Comparison of ENCODE assay signal across 16 cellular contexts in genomic region chr12:25056011-25056410, GRCh38.
A peak's percentile ranks its signal among the peaks of the same experiment; 100 is the strongest.
DNase-seq lines count a peak whose midpoint lies in the region; ATAC-seq and TF ChIP-seq lines count a peak whose summit lies in the region.
"Had no signal": no experiment of that assay in that cellular context is flagged by ENCODE, and none has a peak within 500 bp of the region (broad histone marks: within the 10 kb centered on the region; RNA-seq: fewer than 3 reads in every experiment).

No MANE protein-coding gene starts in this region.

- H3K27ac Mint-ChIP-seq in activated CD4-positive, alpha-beta T cell treated with anti-CD3 and anti-CD28 coated beads, Interleukin-2, amount 10 ng/mL, durations not matched to agents 7 days and 5 days: peak overlapping the region; percentile 85
- H3K27ac Mint-ChIP-seq: GM23338 had no signal

- WGBS in body of pancreas, 2 donors: 28 to 34% methylated on average over 5 of the region's 5 CpGs
- WGBS in spleen, 5 donors: 46 to 52% (median 46%) methylated on average over 5 of the region's 5 CpGs

- no peaks in the 10 kb centered on the region for H3K9me3 Mint-ChIP-seq in activated CD4-positive, alpha-beta T cell treated with anti-CD3 and anti-CD28 coated beads, Interleukin-2, amount 10 ng/mL, durations not matched to agents 7 days and 5 days
- H3K9me3 Mint-ChIP-seq: GM23338 had no signal

- POLR2A ChIA-PET in activated CD4-positive, alpha-beta T cell treated with anti-CD3 and anti-CD28 coated beads, Interleukin-2, amount 10 ng/mL, durations not matched to agents 7 days and 5 days (lab: Charles Lee): interaction anchor here (0.6 kb wide), 1 partner anchor 100 kb away, joined by 15 read pairs; no protein-coding TSS in a partner anchor

- H3K27me3 ChIP-seq in body of pancreas: no peaks in the 10 kb centered on the region
- no peaks in the 10 kb centered on the region for H3K27me3 ChIP-seq in spleen (replicated peaks in 1 of 7)
- H3K27me3 ChIP-seq: ovary, upper lobe of left lung had no signal

- H3K4me1 Mint-ChIP-seq in activated CD4-positive, alpha-beta T cell treated with anti-CD3 and anti-CD28 coated beads, Interleukin-2, amount 10 ng/mL, durations not matched to agents 7 days and 5 days: peaks cover 44% of the 10 kb centered on the region

- no peak overlapping the region for H3K4me3 ChIP-seq in body of pancreas
- peak overlapping the region in 5 of 8 donors; percentile 12 to 72 (median 50) for H3K4me3 ChIP-seq in spleen
- H3K4me3 ChIP-seq: A549, coronary artery, GM23338, ovary, upper lobe of left lung had no signal

- H3K27ac ChIP-seq in body of pancreas: peak overlapping the region; percentile 29 to 81 (median 65)
- peak overlapping the region in 7 of 8 donors; percentile 5 to 96 (median 91) for H3K27ac ChIP-seq in spleen
- H3K27ac ChIP-seq: A549, coronary artery, ovary, upper lobe of left lung had no signal

- ATAC-seq in body of pancreas (peak; percentile 58), GM18517 (IDR thresholded peaks at IDR 0.05; ENCODE audit: unreplicated experiment) (no peak)
- ATAC-seq: A549, GM23338 had no signal

- H3K36me3 Mint-ChIP-seq in activated CD4-positive, alpha-beta T cell treated with anti-CD3 and anti-CD28 coated beads, Interleukin-2, amount 10 ng/mL, durations not matched to agents 7 days and 5 days (ENCODE audit: low read depth): peaks cover 17% of the 10 kb centered on the region

- TF ChIP-seq CTCF in body of pancreas (IDR thresholded peaks at IDR 0.05) (no peak), spleen (IDR thresholded peaks at IDR 0.05 in 8 of 11, conservative IDR thresholded peaks at IDR 0.05 in 3 of 11) (no peak)

- H3K4me3 Mint-ChIP-seq in activated CD4-positive, alpha-beta T cell treated with anti-CD3 and anti-CD28 coated beads, Interleukin-2, amount 10 ng/mL, durations not matched to agents 7 days and 5 days: peak overlapping the region; percentile 77
- H3K4me3 Mint-ChIP-seq: GM23338 had no signal

- H3K4me1 ChIP-seq in body of pancreas (peaks cover 50% of the 10 kb centered on the region), spleen (peaks cover 6 to 90% (median 49%) of the 10 kb centered on the region in 6 donors)
- H3K4me1 ChIP-seq: A549 had no signal

- CTCF ChIA-PET in activated CD4-positive, alpha-beta T cell treated with anti-CD3 and anti-CD28 coated beads, Interleukin-2, amount 10 ng/mL, durations not matched to agents 7 days and 5 days (lab: Charles Lee): interaction anchor here (1.1 kb wide), 1 partner anchor 215 kb away, joined by 3 read pairs; no protein-coding TSS in a partner anchor

- intact Hi-C loops in body of pancreas (cut with DNase I) (no loop called here), spleen (cut with DNase I; ENCODE audit: low total_unique reads) (no loop called here)

- H3K36me3 ChIP-seq in body of pancreas (replicated peaks in 1 of 2; ENCODE audit: insufficient read depth in 1 of 2, low read depth in 2 of 2) (no peaks in the 10 kb centered on the region), spleen (no peaks in the 10 kb centered on the region)
- H3K36me3 ChIP-seq: ovary, upper lobe of left lung had no signal

- H3K27me3 Mint-ChIP-seq in activated CD4-positive, alpha-beta T cell treated with anti-CD3 and anti-CD28 coated beads, Interleukin-2, amount 10 ng/mL, durations not matched to agents 7 days and 5 days: no peaks in the 10 kb centered on the region

- DNase-seq in activated CD4-positive, alpha-beta T cell treated with anti-CD3 and anti-CD28 coated beads, Interleukin-2, amount 10 ng/mL, durations not matched to agents 7 days and 5 days: no peak
- DNase-seq in activated CD4-positive, alpha-beta T cell treated with anti-CD3 and anti-CD28 coated beads, Interleukin-2, amount 50 U/mL, for 1 hour: no peak
- peak; percentile 58 for DNase-seq in NAMALWA (ENCODE audit: low spot score)
- DNase-seq in body of pancreas: peak; percentile 52 to 79 (median 62)
- no peak for DNase-seq in spleen
- no peak for DNase-seq in NCI-H1417 (lab: John Stamatoyannopoulos, UW)
- no peak for DNase-seq in NCI-H2171 (lab: John Stamatoyannopoulos, UW)
- DNase-seq: activated CD4-positive, alpha-beta T cell treated with anti-CD3 and anti-CD28 coated beads for 4 hours; Kasumi-1; ovary; stimulated activated CD4-positive, alpha-beta T cell treated with anti-CD3 and anti-CD28 coated beads, Interleukin-12 subunit alpha, Interleukin-12 subunit beta, amount 100 ng/mL, for 4 hours; upper lobe of left lung had no signal

- TF ChIP-seq POLR2A in body of pancreas (IDR thresholded peaks at IDR 0.05): peak in 1 of 3 donors; percentile 24
- no peak for TF ChIP-seq POLR2A in spleen (IDR thresholded peaks at IDR 0.05)

- no peaks in the 10 kb centered on the region for H3K9me3 ChIP-seq in body of pancreas
- H3K9me3 ChIP-seq in spleen: no peaks in the 10 kb centered on the region
- H3K9me3 ChIP-seq: A549, ovary, upper lobe of left lung had no signal

Comparison
In these comparisons a context has a peak if more than half of its experiments do, and no peak if none do; other contexts are left out.
1. DNase-seq: peak in NAMALWA (single experiment) and body of pancreas (4 of 4); none in activated CD4-positive, alpha-beta T cell treated with anti-CD3 and anti-CD28 coated beads, Interleukin-2, amount 10 ng/mL, durations not matched to agents 7 days and 5 days (single experiment), activated CD4-positive, alpha-beta T cell treated with anti-CD3 and anti-CD28 coated beads, Interleukin-2, amount 50 U/mL, for 1 hour (single experiment), spleen (single experiment), NCI-H1417 (0 of 3) and NCI-H2171 (single experiment).
2. H3K4me3 ChIP-seq: peak in spleen (5 of 8); none in body of pancreas (0 of 2).